In the genomic region with DNA sequence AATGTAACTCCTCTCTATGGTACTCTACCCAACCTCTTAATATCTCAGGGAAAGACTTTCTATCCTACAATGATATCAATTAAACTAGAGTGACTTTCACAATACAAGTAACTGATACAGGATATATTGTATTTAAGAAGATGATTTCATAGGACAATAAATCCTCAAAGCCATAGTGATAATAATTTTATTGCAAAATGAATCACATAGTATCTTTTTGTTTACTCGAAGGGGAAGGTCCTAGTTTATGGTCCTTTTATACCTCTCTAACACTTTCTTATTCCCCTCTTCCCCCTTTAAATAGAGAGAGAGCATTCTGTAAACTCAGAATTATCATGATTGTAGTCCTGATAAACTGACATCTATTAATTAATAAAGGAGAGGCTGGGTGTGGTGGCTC, we compare ENCODE assay signal across 25 cellular contexts.
"Had no signal": no experiment of that assay in that cellular context is flagged by ENCODE, and none has a peak within 500 bp of the region (broad histone marks: within the 10 kb centered on the region; RNA-seq: fewer than 3 reads in every experiment).

No MANE protein-coding gene starts in this region.

- H3K9me3 Mint-ChIP-seq: dendritic cell treated with granulocyte-macrophage colony-stimulating factor and Interleukin-4, amounts not matched to agents 40 ng/mL and 50 ng/mL, for 4 days; effector memory CD8-positive, alpha-beta T cell; endodermal cell had no signal

- H3K27me3 Mint-ChIP-seq: dendritic cell treated with granulocyte-macrophage colony-stimulating factor and Interleukin-4, amounts not matched to agents 40 ng/mL and 50 ng/mL, for 4 days had no signal

- DNase-seq: colonic mucosa; cortex of kidney; dermis blood vessel endothelial cell; dorsolateral prefrontal cortex; effector CD4-positive, alpha-beta T cell; effector CD8-positive, alpha-beta T cell; effector memory CD4-positive, alpha-beta T cell; effector memory CD8-positive, alpha-beta T cell; endodermal cell; erythroblast; esophagus squamous epithelium; foreskin fibroblast; foreskin keratinocyte; foreskin melanocyte; gastrocnemius medialis; glutamatergic neuron; head of caudate nucleus; heart left ventricle; heart right ventricle had no signal

- H3K4me3 Mint-ChIP-seq: dendritic cell treated with granulocyte-macrophage colony-stimulating factor and Interleukin-4, amounts not matched to agents 40 ng/mL and 50 ng/mL, for 4 days; effector memory CD8-positive, alpha-beta T cell; endodermal cell had no signal

- ATAC-seq: effector memory CD8-positive, alpha-beta T cell; esophagus mucosa; foreskin keratinocyte; gastrocnemius medialis; gastroesophageal sphincter; heart left ventricle; heart right ventricle had no signal

- H3K27me3 ChIP-seq: colonic mucosa, dorsolateral prefrontal cortex, esophagus muscularis mucosa, esophagus squamous epithelium, foreskin keratinocyte, gastrocnemius medialis, gastroesophageal sphincter, heart left ventricle, heart right ventricle had no signal

- H3K4me1 ChIP-seq: colonic mucosa, esophagus muscularis mucosa, esophagus squamous epithelium, foreskin keratinocyte, gastrocnemius medialis, gastroesophageal sphincter, heart left ventricle, heart right ventricle had no signal

- H3K27ac ChIP-seq: colonic mucosa, coronary artery, dorsolateral prefrontal cortex, epithelial cell of prostate, esophagus muscularis mucosa, esophagus squamous epithelium, foreskin keratinocyte, gastrocnemius medialis, gastroesophageal sphincter, heart left ventricle, heart right ventricle had no signal

- H3K9me3 ChIP-seq: colonic mucosa, esophagus muscularis mucosa, esophagus squamous epithelium, gastrocnemius medialis, gastroesophageal sphincter, heart left ventricle, heart right ventricle had no signal

- H3K27ac Mint-ChIP-seq: dendritic cell treated with granulocyte-macrophage colony-stimulating factor and Interleukin-4, amounts not matched to agents 40 ng/mL and 50 ng/mL, for 4 days; effector memory CD8-positive, alpha-beta T cell; endodermal cell had no signal

- H3K4me3 ChIP-seq: colonic mucosa, coronary artery, dorsolateral prefrontal cortex, esophagus muscularis mucosa, esophagus squamous epithelium, gastrocnemius medialis, gastroesophageal sphincter, heart left ventricle, heart right ventricle had no signal

- H3K36me3 ChIP-seq: colonic mucosa, esophagus muscularis mucosa, esophagus squamous epithelium, gastrocnemius medialis, gastroesophageal sphincter, heart left ventricle, heart right ventricle had no signal
